ENCODE assay signal across 5 cellular contexts in genomic region chr1:63101336-63101735, GRCh38.
"Had no signal": no experiment of that assay in that cellular context is flagged by ENCODE, and none has a peak within 500 bp of the region (broad histone marks: within the 10 kb centered on the region; RNA-seq: fewer than 3 reads in every experiment).

No MANE protein-coding gene starts in this region.

- H3K4me3 ChIP-seq: GM23338, K562 had no signal

- ATAC-seq: GM23338, K562 had no signal

- DNase-seq: H9, HCEC 1CT, IMR-90 had no signal
